In the genomic region with DNA sequence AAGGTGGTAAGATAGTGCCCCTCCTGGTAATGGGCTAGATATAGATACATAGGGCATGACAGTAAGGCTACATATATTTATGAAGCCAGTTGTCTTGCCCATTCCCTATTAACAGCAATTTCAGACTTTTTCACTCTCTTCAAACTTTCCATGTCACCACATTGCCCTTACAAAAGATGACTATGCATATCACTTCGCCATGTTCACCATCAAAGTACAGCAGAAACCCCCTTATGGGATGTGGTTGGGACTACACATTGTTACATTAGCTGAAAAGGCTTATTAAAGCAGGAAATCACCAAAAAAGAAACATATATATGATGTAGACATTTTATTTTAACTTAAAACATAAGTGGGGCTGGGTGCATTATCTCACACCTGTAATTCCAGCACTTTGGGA, we compare ENCODE assay signal across 1 cellular context.
TF ChIP-seq lines count a peak whose summit lies in the region.

No MANE protein-coding gene starts in this region.

TF ChIP-seq in GM12878, 131 proteins besides CTCF, POLR2A, EP300 and RAD21:
- no peak for TF ChIP-seq RCOR1 (conservative IDR thresholded peaks at IDR 0.05; ENCODE audit: low read depth, low read length)
- TF ChIP-seq CBX3 (IDR thresholded peaks at IDR 0.05; ENCODE audit: borderline replicate concordance, low read depth), result no peak
- no peak for TF ChIP-seq CHD4 (IDR thresholded peaks at IDR 0.05)
- 0 out of 2 replicates have a peak, but pooled peaks have one; percentile 8 for TF ChIP-seq RUNX3 (IDR thresholded peaks at IDR 0.05; ENCODE audit: low read length)
- TF ChIP-seq GATAD2B (conservative IDR thresholded peaks at IDR 0.05; ENCODE audit: low read depth), result no peak
- no peak for TF ChIP-seq ASH2L (IDR thresholded peaks at IDR 0.05; ENCODE audit: borderline replicate concordance, low read depth)
